ENCODE assay signal across 8 cellular contexts in the genomic region with DNA sequence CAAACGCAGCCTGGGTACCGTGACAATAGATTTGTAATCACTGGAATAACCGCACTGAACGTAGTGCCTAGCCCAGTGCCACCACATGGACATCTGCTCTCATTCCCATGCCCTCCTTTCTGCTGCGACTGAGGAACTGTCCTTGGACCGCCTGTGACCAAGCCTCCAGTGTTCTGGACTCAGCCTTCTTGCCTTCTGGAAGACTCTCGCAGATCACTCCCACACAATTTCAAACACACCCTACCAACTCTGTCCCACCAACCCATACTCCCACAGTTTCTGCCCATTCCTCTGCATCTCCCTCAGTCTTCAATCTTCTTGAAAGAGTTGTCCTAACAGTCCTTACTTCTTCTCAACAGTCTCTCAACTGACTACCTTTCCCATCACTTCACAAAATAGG. TPM values are rescaled to one million over a fixed set of nuclear protein-coding genes. Genes with fewer than 3 reads are reported as not detected.
A peak's percentile ranks its signal among the peaks of the same experiment; 100 is the strongest.
DNase-seq lines count a peak whose midpoint lies in the region; ATAC-seq and TF ChIP-seq lines count a peak whose summit lies in the region.

No MANE protein-coding gene starts in this region.

- H3K9me3 ChIP-seq in liver (ENCODE audit: control insufficient read depth in 4 of 4, low read length in 3 of 4) (no peaks in the 10 kb centered on the region), vagina (no peaks in the 10 kb centered on the region)

- no peak for TF ChIP-seq RAD21 in liver (IDR thresholded peaks at IDR 0.05)

- H3K27ac ChIP-seq in liver (ENCODE audit: low read depth in 1 of 2, low read length in 2 of 2): peak overlapping the region; percentile 91 to 98
- peak overlapping the region; percentile 87 for H3K27ac ChIP-seq in vagina

- peak overlapping the region; percentile 82 for H3K4me3 Mint-ChIP-seq in activated CD4-positive, alpha-beta T cell treated with anti-CD3 and anti-CD28 coated beads for 36 hours
- peak overlapping the region; percentile 96 for H3K4me3 Mint-ChIP-seq in activated naive CD4-positive, alpha-beta T cell treated with anti-CD3 and anti-CD28 coated beads, Interleukin-2, amount 50 U/mL, for 24 hours

- H3K4me1 ChIP-seq in liver (ENCODE audit: control insufficient read depth in 4 of 4, insufficient read depth in 4 of 4, low read length in 3 of 4): peaks cover 7 to 43% (median 22%) of the 10 kb centered on the region in 4 donors
- peaks cover 62% of the 10 kb centered on the region for H3K4me1 ChIP-seq in vagina

- CTCF ChIA-PET in activated CD4-positive, alpha-beta T cell treated with anti-CD3 and anti-CD28 coated beads for 36 hours (lab: Charles Lee): interaction anchor here (1.3 kb wide), 1 partner anchor 52 kb away, joined by 3 read pairs; no protein-coding TSS in a partner anchor

- no peaks in the 10 kb centered on the region for H3K27me3 Mint-ChIP-seq in activated CD4-positive, alpha-beta T cell treated with anti-CD3 and anti-CD28 coated beads for 36 hours
- H3K27me3 Mint-ChIP-seq in activated naive CD4-positive, alpha-beta T cell treated with anti-CD3 and anti-CD28 coated beads, Interleukin-2, amount 50 U/mL, for 24 hours: no peaks in the 10 kb centered on the region

- intact Hi-C loops in activated CD4-positive, alpha-beta T cell treated with anti-CD3 and anti-CD28 coated beads for 36 hours (cut with DNase I, micrococcal nuclease): loop anchor here (2.0 to 5.0 kb wide), 12 partner anchors 24 to 1061 kb away; partner anchors contain the start of genes CNOT11 (in 1 of the 2) and PDCL3 (in 1 of the 2)
- intact Hi-C loops in vagina (cut with DNase I): loop anchor here (10.0 kb wide), 1 partner anchor 52 kb away; the partner anchor contains the start of gene CNOT11

- peak overlapping the region; percentile 98 to 100 for H3K9ac ChIP-seq in liver (ENCODE audit: low read depth in 1 of 2, low read length in 2 of 2)

- no peak for TF ChIP-seq CTCF in liver (IDR thresholded peaks at IDR 0.05; ENCODE audit: low read depth, low read length, missing input control)
- TF ChIP-seq CTCF in vagina (IDR thresholded peaks at IDR 0.05): no peak

- ATAC-seq in activated CD4-positive, alpha-beta T cell treated with anti-CD3 and anti-CD28 coated beads for 36 hours: no peak
- ATAC-seq in HG03196 (IDR thresholded peaks at IDR 0.05; ENCODE audit: unreplicated experiment): peak; percentile 2

- 45% methylated on average over 7 of the region's 7 CpGs for WGBS in liver

- peaks cover 76% of the 10 kb centered on the region for H3K4me1 Mint-ChIP-seq in activated CD4-positive, alpha-beta T cell treated with anti-CD3 and anti-CD28 coated beads for 36 hours
- peaks cover 82% of the 10 kb centered on the region for H3K4me1 Mint-ChIP-seq in activated naive CD4-positive, alpha-beta T cell treated with anti-CD3 and anti-CD28 coated beads, Interleukin-2, amount 50 U/mL, for 24 hours

- TF ChIP-seq POLR2A in vagina (IDR thresholded peaks at IDR 0.05): no peak

- H3K27me3 ChIP-seq in liver (ENCODE audit: control insufficient read depth in 4 of 4, insufficient read depth in 4 of 4, low read length in 3 of 4) (no peaks in the 10 kb centered on the region), vagina (no peaks in the 10 kb centered on the region)

- H3K4me3 ChIP-seq in liver (ENCODE audit: low read depth in 1 of 3, low read length in 3 of 3) (peak overlapping the region; percentile 79 to 93 (median 91)), vagina (peak overlapping the region; percentile 65 to 78)

- peak; percentile 39 for DNase-seq in activated CD4-positive, alpha-beta T cell treated with anti-CD3 and anti-CD28 coated beads for 36 hours
- no peak for DNase-seq in activated CD4-positive, alpha-beta T cell treated with anti-CD3 and anti-CD28 coated beads, Interleukin-2, amount 50 U/mL, for 4 hours
- no peak for DNase-seq in vagina (ENCODE audit: extremely low spot score in 2 of 2)
- DNase-seq in HT-29 (ENCODE audit: low spot score): no peak
- no peak for DNase-seq in ecto neural progenitor cell (ENCODE audit: low spot score)

- peak overlapping the region; percentile 98 for H3K27ac Mint-ChIP-seq in activated CD4-positive, alpha-beta T cell treated with anti-CD3 and anti-CD28 coated beads for 36 hours
- peak overlapping the region; percentile 98 for H3K27ac Mint-ChIP-seq in activated naive CD4-positive, alpha-beta T cell treated with anti-CD3 and anti-CD28 coated beads, Interleukin-2, amount 50 U/mL, for 24 hours

- POLR2A ChIA-PET in activated CD4-positive, alpha-beta T cell treated with anti-CD3 and anti-CD28 coated beads for 36 hours (lab: Charles Lee): interaction anchor here (0.7 kb wide), 1 partner anchor 705 kb away, joined by 3 read pairs; no protein-coding TSS in a partner anchor

- no peaks in the 10 kb centered on the region for H3K9me3 Mint-ChIP-seq in activated CD4-positive, alpha-beta T cell treated with anti-CD3 and anti-CD28 coated beads for 36 hours (ENCODE audit: low read depth)
- no peaks in the 10 kb centered on the region for H3K9me3 Mint-ChIP-seq in activated naive CD4-positive, alpha-beta T cell treated with anti-CD3 and anti-CD28 coated beads, Interleukin-2, amount 50 U/mL, for 24 hours

- peaks cover 27% of the 10 kb centered on the region for H3K36me3 Mint-ChIP-seq in activated CD4-positive, alpha-beta T cell treated with anti-CD3 and anti-CD28 coated beads for 36 hours (ENCODE audit: low read depth)
- peaks cover 11% of the 10 kb centered on the region for H3K36me3 Mint-ChIP-seq in activated naive CD4-positive, alpha-beta T cell treated with anti-CD3 and anti-CD28 coated beads, Interleukin-2, amount 50 U/mL, for 24 hours

- H3K36me3 ChIP-seq in liver (ENCODE audit: control insufficient read depth in 4 of 4, insufficient read depth in 3 of 4, low read depth in 1 of 4, low read length in 3 of 4) (no peaks in the 10 kb centered on the region), vagina (no peaks in the 10 kb centered on the region)

TF ChIP-seq in liver, 16 proteins besides CTCF, POLR2A, EP300 and RAD21 (continues in another document):
- TF ChIP-seq RXRA (IDR thresholded peaks at IDR 0.05) (no peak), YY1 (IDR thresholded peaks at IDR 0.05) (no peak), FOXA1 (IDR thresholded peaks at IDR 0.05) (no peak), TAF1 (conservative IDR thresholded peaks at IDR 0.05) (no peak), HNF4A (conservative IDR thresholded peaks at IDR 0.05) (no peak), NR2F2 (IDR thresholded peaks at IDR 0.05) (no peak), MAX (IDR thresholded peaks at IDR 0.05) (no peak), JUND (IDR thresholded peaks at IDR 0.05) (no peak), GABPA (IDR thresholded peaks at IDR 0.05 in 1 of 2, conservative IDR thresholded peaks at IDR 0.05 in 1 of 2) (no peak), SP1 (IDR thresholded peaks at IDR 0.05) (no peak)
- TF ChIP-seq, protein P1, sequence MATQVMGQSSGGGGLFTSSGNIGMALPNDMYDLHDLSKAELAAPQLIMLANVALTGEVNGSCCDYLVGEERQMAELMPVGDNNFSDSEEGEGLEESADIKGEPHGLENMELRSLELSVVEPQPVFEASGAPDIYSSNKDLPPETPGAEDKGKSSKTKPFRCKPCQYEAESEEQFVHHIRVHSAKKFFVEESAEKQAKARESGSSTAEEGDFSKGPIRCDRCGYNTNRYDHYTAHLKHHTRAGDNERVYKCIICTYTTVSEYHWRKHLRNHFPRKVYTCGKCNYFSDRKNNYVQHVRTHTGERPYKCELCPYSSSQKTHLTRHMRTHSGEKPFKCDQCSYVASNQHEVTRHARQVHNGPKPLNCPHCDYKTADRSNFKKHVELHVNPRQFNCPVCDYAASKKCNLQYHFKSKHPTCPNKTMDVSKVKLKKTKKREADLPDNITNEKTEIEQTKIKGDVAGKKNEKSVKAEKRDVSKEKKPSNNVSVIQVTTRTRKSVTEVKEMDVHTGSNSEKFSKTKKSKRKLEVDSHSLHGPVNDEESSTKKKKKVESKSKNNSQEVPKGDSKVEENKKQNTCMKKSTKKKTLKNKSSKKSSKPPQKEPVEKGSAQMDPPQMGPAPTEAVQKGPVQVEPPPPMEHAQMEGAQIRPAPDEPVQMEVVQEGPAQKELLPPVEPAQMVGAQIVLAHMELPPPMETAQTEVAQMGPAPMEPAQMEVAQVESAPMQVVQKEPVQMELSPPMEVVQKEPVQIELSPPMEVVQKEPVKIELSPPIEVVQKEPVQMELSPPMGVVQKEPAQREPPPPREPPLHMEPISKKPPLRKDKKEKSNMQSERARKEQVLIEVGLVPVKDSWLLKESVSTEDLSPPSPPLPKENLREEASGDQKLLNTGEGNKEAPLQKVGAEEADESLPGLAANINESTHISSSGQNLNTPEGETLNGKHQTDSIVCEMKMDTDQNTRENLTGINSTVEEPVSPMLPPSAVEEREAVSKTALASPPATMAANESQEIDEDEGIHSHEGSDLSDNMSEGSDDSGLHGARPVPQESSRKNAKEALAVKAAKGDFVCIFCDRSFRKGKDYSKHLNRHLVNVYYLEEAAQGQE (IDR thresholded peaks at IDR 0.05): no peak
- TF ChIP-seq, protein P2, sequence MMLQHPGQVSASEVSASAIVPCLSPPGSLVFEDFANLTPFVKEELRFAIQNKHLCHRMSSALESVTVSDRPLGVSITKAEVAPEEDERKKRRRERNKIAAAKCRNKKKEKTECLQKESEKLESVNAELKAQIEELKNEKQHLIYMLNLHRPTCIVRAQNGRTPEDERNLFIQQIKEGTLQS (IDR thresholded peaks at IDR 0.05): no peak

RNA-seq across cellular contexts. Expression of gene RNF149, which starts 2.1 kb away (rescaled TPM):
- 10 to 100 TPM; 23.4 to 29.5 TPM for total RNA-seq in activated CD4-positive, alpha-beta T cell treated with anti-CD3 and anti-CD28 coated beads for 36 hours
- total RNA-seq in liver: 10 to 100 TPM; 32.4 to 54.7 TPM
- 10 to 100 TPM; 14.1 to 25.8 TPM for polyA plus RNA-seq in liver
- total RNA-seq in vagina: 89.4 TPM
- total RNA-seq in HT-29 (2014; rRNA removed; shearing (Covaris generic)): 51.2 and 53.8 TPM in 2 replicates

RNA-seq across cellular contexts. Expression of gene CNOT11, which starts 53.7 kb away (rescaled TPM):
- 100 to 1,000 TPM in 1 of 2 experiments, 10 to 100 TPM in 1; 57.9 to 106 TPM for total RNA-seq in activated CD4-positive, alpha-beta T cell treated with anti-CD3 and anti-CD28 coated beads for 36 hours
- 10 to 100 TPM; 12.7 to 14.3 TPM for total RNA-seq in liver
- 10 to 100 TPM in 1 of 2 donors, 1 to 10 TPM in 1; 9.8 to 14.3 TPM for polyA plus RNA-seq in liver
- 20.1 TPM for total RNA-seq in vagina
- total RNA-seq in HT-29 (2014; rRNA removed; shearing (Covaris generic)): 64.9 and 68.6 TPM in 2 replicates
